1 cellular context compared by ENCODE assay signal in genomic region chr19:15869109-15869555, GRCh38.
TF ChIP-seq lines count a peak whose summit lies in the region.

No MANE protein-coding gene starts in this region.

TF ChIP-seq in K562, 482 proteins besides CTCF, POLR2A, EP300 and RAD21 (continued from another document and continues in another):
- TF ChIP-seq CHD7 (IDR thresholded peaks at IDR 0.05; ENCODE audit: low read depth, low read length): no peak
- no peak for TF ChIP-seq ZNF143 (CRISPR knock-in tag; IDR thresholded peaks at IDR 0.05)
- no peak for TF ChIP-seq ZNF133 (CRISPR knock-in tag; IDR thresholded peaks at IDR 0.05)
- no peak for TF ChIP-seq BHLHE40 (IDR thresholded peaks at IDR 0.05; ENCODE audit: low read length)
- TF ChIP-seq SIX5 (IDR thresholded peaks at IDR 0.05; ENCODE audit: borderline replicate concordance in 1 of 2, insufficient read depth in 1 of 2, low read depth in 1 of 2, low read length in 2 of 2): no peak
- TF ChIP-seq SP2 (IDR thresholded peaks at IDR 0.05; ENCODE audit: extremely low read depth, low read depth, low read length, poor library complexity, severe bottlenecking): no peak
- TF ChIP-seq ARID3A (IDR thresholded peaks at IDR 0.05; ENCODE audit: borderline replicate concordance, low read depth, low read length): 0 out of 2 replicates have a peak, but pooled peaks have one; percentile 54
- TF ChIP-seq DLX4 (CRISPR knock-in tag; IDR thresholded peaks at IDR 0.05): no peak
- TF ChIP-seq IRF1 (CRISPR knock-in tag; IDR thresholded peaks at IDR 0.05; ENCODE audit: borderline replicate concordance): no peak
- no peak; the same call in 1 of the 2 replicates for TF ChIP-seq FOSL1 (tag; conservative IDR thresholded peaks at IDR 0.05)
- no peak for TF ChIP-seq UBTF (IDR thresholded peaks at IDR 0.05; ENCODE audit: borderline replicate concordance in 1 of 2, low read depth in 2 of 2, low read length in 2 of 2)
- TF ChIP-seq KLF16 (IDR thresholded peaks at IDR 0.05): peak; percentile 50; the same call in 1 of the 2 replicates
- no peak for TF ChIP-seq RREB1 (CRISPR knock-in tag; IDR thresholded peaks at IDR 0.05)
- no peak for TF ChIP-seq AFF4 (CRISPR knock-in tag; IDR thresholded peaks at IDR 0.05)
- no peak for TF ChIP-seq TRIM25 (IDR thresholded peaks at IDR 0.05; ENCODE audit: borderline replicate concordance)
- TF ChIP-seq DDX20 (tag; IDR thresholded peaks at IDR 0.05; ENCODE audit: low read depth): no peak
- no peak for TF ChIP-seq NFE2 (IDR thresholded peaks at IDR 0.05; ENCODE audit: low read depth)
